In the genomic region with DNA sequence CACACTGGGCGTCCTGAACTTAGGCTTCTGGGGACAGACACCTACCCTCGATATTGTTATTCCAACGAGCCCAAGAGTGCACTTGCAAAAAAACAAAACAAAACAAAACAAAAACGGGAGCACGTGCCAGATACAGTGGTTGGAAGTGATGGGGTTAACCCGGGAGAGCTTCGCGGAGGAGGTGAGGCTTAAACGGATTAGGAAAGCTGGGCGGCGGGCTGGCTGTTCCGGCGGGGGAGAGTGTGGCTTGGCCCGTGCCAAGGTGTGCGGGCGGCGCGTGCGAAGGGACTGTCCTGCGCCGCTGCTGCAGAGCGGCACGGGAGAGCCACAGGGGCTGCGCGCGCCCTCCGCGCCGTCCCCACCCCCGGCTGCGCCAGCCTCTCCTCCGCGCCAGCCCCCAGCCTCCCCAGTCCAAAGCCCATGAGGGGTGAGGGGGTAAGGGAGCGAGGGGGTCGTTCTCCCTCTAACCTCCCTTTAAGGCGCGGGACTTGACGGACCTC, we compare ENCODE assay signal across 8 cellular contexts. TPM values are rescaled to one million over a fixed set of nuclear protein-coding genes. Genes with fewer than 3 reads are reported as not detected.
DNase-seq lines count a peak whose midpoint lies in the region; ATAC-seq and TF ChIP-seq lines count a peak whose summit lies in the region.

No MANE protein-coding gene starts in this region.

- H3K27ac ChIP-seq in GM23248 = no peak overlapping the region
- no peak overlapping the region for H3K27ac ChIP-seq in SK-N-MC
- no peak overlapping the region for H3K27ac ChIP-seq in foreskin keratinocyte

- H3K9me3 ChIP-seq in GM23248 (ENCODE audit: low read depth) = no peaks in the 10 kb centered on the region
- no peaks in the 10 kb centered on the region for H3K9me3 ChIP-seq in SK-N-MC (ENCODE audit: low read depth, low read length)

- H3K9ac ChIP-seq in GM23248 (no peak overlapping the region), SK-N-MC (ENCODE audit: insufficient read length) (no peak overlapping the region)

- in situ Hi-C loops in GM23248 (cut with MboI) = no loop called here

- H3K36me3 ChIP-seq in GM23248 (ENCODE audit: low read depth) = no peaks in the 10 kb centered on the region
- no peaks in the 10 kb centered on the region for H3K36me3 ChIP-seq in SK-N-MC (ENCODE audit: insufficient read depth, low read length)

- no peak overlapping the region for H3K4me3 ChIP-seq in GM23248
- H3K4me3 ChIP-seq in SK-N-MC = peak overlapping the region; percentile 93

- H3K4me1 ChIP-seq in GM23248 (ENCODE audit: insufficient read depth) (no peaks in the 10 kb centered on the region), foreskin keratinocyte (no peaks in the 10 kb centered on the region)

- no peak for TF ChIP-seq CTCF in foreskin keratinocyte (conservative IDR thresholded peaks at IDR 0.05)

- H3K9me2 ChIP-seq in GM23248 (ENCODE audit: insufficient read depth) = no peaks in the 10 kb centered on the region

- WGBS in GM23248 (ENCODE audit: low coverage in 1 of 2, low lambda C conversion rate in 2 of 2, missing lambda C conversion rate in 2 of 2), 2 experiments = 2 to 4% methylated on average over 30 to 37 of the region's 38 CpGs

- DNase-seq in GM23248 (no peak), SK-N-MC (ENCODE audit: low read depth, low spot score) (no peak), foreskin keratinocyte (no peak), retina (peak; percentile 46), NCI-H1105 (lab: John Stamatoyannopoulos, UW) (no peak)

- no peak overlapping the region for H3K4me2 ChIP-seq in GM23248 (ENCODE audit: unreplicated experiment)

- H3K79me2 ChIP-seq in GM23248 (ENCODE audit: insufficient read depth) = no peaks in the 10 kb centered on the region

- no peak for TF ChIP-seq POLR2A in GM18505 (IDR thresholded peaks at IDR 0.05; ENCODE audit: borderline replicate concordance, extremely low read depth, insufficient read depth, insufficient read length)

- H3F3A ChIP-seq in GM23248 (ENCODE audit: insufficient read depth) = no peaks in the 10 kb centered on the region

- ATAC-seq in foreskin keratinocyte (peak; percentile 18), GM21528 (IDR thresholded peaks at IDR 0.05; ENCODE audit: low FRiP score, unreplicated experiment) (no peak), HG02798 (IDR thresholded peaks at IDR 0.05; ENCODE audit: poor library complexity, unreplicated experiment) (no peak), GM18505 (IDR thresholded peaks at IDR 0.05; ENCODE audit: unreplicated experiment) (no peak)

- H3K27me3 ChIP-seq in GM23248 (replicated peaks; ENCODE audit: insufficient read depth) (peaks cover 78% of the 10 kb centered on the region), foreskin keratinocyte (peaks cover 97% of the 10 kb centered on the region)

- 0 out of 2 replicates have a peak overlapping the region, but pooled peaks have one; percentile 5 for H2AFZ ChIP-seq in GM23248

- H4K20me1 ChIP-seq in GM23248 (ENCODE audit: insufficient read depth) = no peaks in the 10 kb centered on the region

RNA-seq across cellular contexts. Expression of a gene that starts 1.5 kb away (rescaled TPM):
- not detected in 2 replicates for total RNA-seq in GM23248 (2014; rRNA removed; shearing (Covaris generic))
- not detected in 2 replicates for polyA plus RNA-seq in GM23248 (2016; fragmentation: Nextera tagmentation; extraction: Ambion mirVana)
- 0.07 TPM in 1 of 2 replicates, not detected in the other for total RNA-seq in foreskin keratinocyte
- 0.04 TPM in 2 replicates for polyA plus RNA-seq in foreskin keratinocyte

RNA-seq across cellular contexts. Expression of a gene that starts 10.9 kb away (rescaled TPM):
- not detected in 2 replicates for total RNA-seq in GM23248 (2014; rRNA removed; shearing (Covaris generic))
- polyA plus RNA-seq in GM23248 (2016; fragmentation: Nextera tagmentation; extraction: Ambion mirVana) = not detected in 2 replicates
- total RNA-seq in foreskin keratinocyte = not detected in 2 replicates
- polyA plus RNA-seq in foreskin keratinocyte = not detected in 2 replicates

RNA-seq across cellular contexts. Expression of a gene that starts 17.9 kb away (rescaled TPM):
- not detected in 2 replicates for total RNA-seq in GM23248 (2014; rRNA removed; shearing (Covaris generic))
- polyA plus RNA-seq in GM23248 (2016; fragmentation: Nextera tagmentation; extraction: Ambion mirVana) (not detected in 2 replicates), foreskin keratinocyte (not detected in 2 replicates)
- not detected in 2 replicates for total RNA-seq in foreskin keratinocyte

RNA-seq across cellular contexts. Expression of a gene that starts 43.9 kb away (rescaled TPM):
- total RNA-seq in GM23248 (2014; rRNA removed; shearing (Covaris generic)) = not detected in 2 replicates
- polyA plus RNA-seq in GM23248 (2016; fragmentation: Nextera tagmentation; extraction: Ambion mirVana) (1.3 and 1.6 TPM in 2 replicates), foreskin keratinocyte (0.30 and 0.50 TPM in 2 replicates)
- 0.14 and 0.31 TPM in 2 replicates for total RNA-seq in foreskin keratinocyte

RNA-seq across cellular contexts. Expression of a gene that starts 47.1 kb away (rescaled TPM):
- 23.9 and 27.7 TPM in 2 replicates for total RNA-seq in GM23248 (2014; rRNA removed; shearing (Covaris generic))
- 17.1 and 19.2 TPM in 2 replicates for polyA plus RNA-seq in GM23248 (2016; fragmentation: Nextera tagmentation; extraction: Ambion mirVana)
- total RNA-seq in foreskin keratinocyte = 50.5 and 61.3 TPM in 2 replicates
- 47.9 and 53.6 TPM in 2 replicates for polyA plus RNA-seq in foreskin keratinocyte
